In genomic region chr1:27830621-27831424, GRCh38 we compare ENCODE assay signal across 8 cellular contexts. TPM values are rescaled to one million over a fixed set of nuclear protein-coding genes. Genes with fewer than 3 reads are reported as not detected.
DNase-seq lines count a peak whose midpoint lies in the region; ATAC-seq and TF ChIP-seq lines count a peak whose summit lies in the region.

Gene PPP1R8, plus strand, starts transcription at chr1:27830782. Its CDS starts 54 bp downstream, at chr1:27830836.

- peaks cover 19% of the 10 kb centered on the region for H3K36me3 Mint-ChIP-seq in activated CD8-positive, alpha-beta T cell treated with anti-CD3 and anti-CD28 coated beads for 36 hours (ENCODE audit: low read depth)

- peaks cover 29% of the 10 kb centered on the region for H3K4me1 Mint-ChIP-seq in activated CD8-positive, alpha-beta T cell treated with anti-CD3 and anti-CD28 coated beads for 36 hours (ENCODE audit: low read depth)

- H3K9me3 Mint-ChIP-seq in activated CD8-positive, alpha-beta T cell treated with anti-CD3 and anti-CD28 coated beads for 36 hours, result no peaks in the 10 kb centered on the region

- no peaks in the 10 kb centered on the region for H3K4me1 ChIP-seq in ectodermal cell (ENCODE audit: control insufficient read depth, insufficient read depth, low read length)
- H3K4me1 ChIP-seq in lower lobe of right lung, result peaks cover 23% of the 10 kb centered on the region

- H3K27me3 ChIP-seq in ectodermal cell (ENCODE audit: control insufficient read depth, insufficient read depth, low read length, poor library complexity, severe bottlenecking) (no peaks in the 10 kb centered on the region), lower lobe of right lung (ENCODE audit: low read depth) (no peaks in the 10 kb centered on the region)

- H3K4me3 ChIP-seq in ectodermal cell (ENCODE audit: insufficient read depth, low read depth, low read length), result peak within 1 kb of the TSS; percentile 100
- peak within 1 kb of the TSS; percentile 89 for H3K4me3 ChIP-seq in lower lobe of right lung

- H3K9me3 ChIP-seq in ectodermal cell (ENCODE audit: control insufficient read depth, low read length) (no peaks in the 10 kb centered on the region), lower lobe of right lung (no peaks in the 10 kb centered on the region)

- ATAC-seq in GM19395 (IDR thresholded peaks at IDR 0.05; ENCODE audit: unreplicated experiment), result peak; percentile 94
- ATAC-seq in HG03571 (IDR thresholded peaks at IDR 0.05; ENCODE audit: unreplicated experiment), result peak; percentile 82
- ATAC-seq in activated CD8-positive, alpha-beta T cell treated with anti-CD3 and anti-CD28 coated beads for 36 hours, result peak; percentile 99
- ATAC-seq in lower lobe of right lung, result peak; percentile 100

- H3K27ac ChIP-seq in C4-2B (peak within 1 kb of the TSS; percentile 88), ectodermal cell (ENCODE audit: insufficient read depth, low read depth, low read length, poor library complexity, severe bottlenecking) (peak within 1 kb of the TSS; percentile 98), lower lobe of right lung (peak within 1 kb of the TSS; percentile 92)

- DNase-seq in NCI-H82 treated with DMSO at 0.1 percent for 48 hours (lab: John Stamatoyannopoulos, UW; ENCODE audit: unreplicated experiment) (peak; percentile 93), lower lobe of right lung (peak; percentile 96)
- peak; percentile 93 for DNase-seq in activated CD8-positive, alpha-beta T cell treated with anti-CD3 and anti-CD28 coated beads for 36 hours
- peak; percentile 81 to 92 (median 82) for DNase-seq in stimulated activated CD4-positive, alpha-beta T cell treated with anti-CD3 and anti-CD28 coated beads, TNF-alpha, amount 100 ng/mL, for 24 hours (ENCODE audit: low read depth in 3 of 3)

- CTCF ChIA-PET in activated CD8-positive, alpha-beta T cell treated with anti-CD3 and anti-CD28 coated beads for 36 hours (lab: Charles Lee), result interaction anchor here (0.8 to 1.4 kb wide), 2 partner anchors 42 to 161 kb away, joined by 3 read pairs; no protein-coding TSS in a partner anchor

- H3K27me3 Mint-ChIP-seq in activated CD8-positive, alpha-beta T cell treated with anti-CD3 and anti-CD28 coated beads for 36 hours, result no peaks in the 10 kb centered on the region

- intact Hi-C loops in activated CD8-positive, alpha-beta T cell treated with anti-CD3 and anti-CD28 coated beads for 36 hours (cut with micrococcal nuclease), result no loop called here
- intact Hi-C loops in lower lobe of right lung (cut with DNase I), result no loop called here

- H3K27ac Mint-ChIP-seq in activated CD8-positive, alpha-beta T cell treated with anti-CD3 and anti-CD28 coated beads for 36 hours, result peak within 1 kb of the TSS; percentile 94

- TF ChIP-seq CTCF in C4-2B (conservative IDR thresholded peaks at IDR 0.05), result no peak
- TF ChIP-seq CTCF in activated CD8-positive, alpha-beta T cell treated with anti-CD3 and anti-CD28 coated beads for 36 hours (IDR thresholded peaks at IDR 0.05), result no peak
- TF ChIP-seq CTCF in lower lobe of right lung (IDR thresholded peaks at IDR 0.05), result no peak

- H3K36me3 ChIP-seq in ectodermal cell (ENCODE audit: control insufficient read depth, insufficient read depth, low read length) (peaks cover 4% of the 10 kb centered on the region), lower lobe of right lung (peaks cover 29% of the 10 kb centered on the region)

- POLR2A ChIA-PET in activated CD8-positive, alpha-beta T cell treated with anti-CD3 and anti-CD28 coated beads for 36 hours (lab: Charles Lee), result interaction anchor here (0.9 to 1.4 kb wide), 6 partner anchors 10 to 230 kb away, joined by 3 to 5 read pairs (median 3); no protein-coding TSS in a partner anchor

- H3K4me3 Mint-ChIP-seq in activated CD8-positive, alpha-beta T cell treated with anti-CD3 and anti-CD28 coated beads for 36 hours, result peak within 1 kb of the TSS; percentile 95

- 0 to 1% methylated on average over 60 of the region's 60 CpGs for WGBS in ectodermal cell, 2 experiments

RNA-seq across cellular contexts. Expression of gene PPP1R8, which starts in this region (rescaled TPM):
- total RNA-seq in activated CD8-positive, alpha-beta T cell treated with anti-CD3 and anti-CD28 coated beads for 36 hours, result 10 to 100 TPM; 50.2 to 54.4 TPM
- polyA plus RNA-seq in ectodermal cell (2013, experiment 1 of 4), result 61.4 TPM
- 60.2 TPM for polyA plus RNA-seq in ectodermal cell (2013, experiment 2 of 4)
- polyA plus RNA-seq in ectodermal cell (2013, experiment 3 of 4), result 49.4 TPM
- 58.7 TPM for polyA plus RNA-seq in ectodermal cell (2013, experiment 4 of 4)
- 31.3 TPM for total RNA-seq in lower lobe of right lung

Comparison
In these comparisons a context has a peak if more than half of its experiments do, and no peak if none do; other contexts are left out.
1. Peak in every context shown above with its lines: DNase-seq, ATAC-seq, H3K4me3 ChIP-seq and H3K27ac ChIP-seq.